9 cellular contexts compared by ENCODE assay signal in genomic region chr18:3061581-3062416, GRCh38. TPM values are rescaled to one million over a fixed set of nuclear protein-coding genes. Genes with fewer than 3 reads are reported as not detected.
DNase-seq lines count a peak whose midpoint lies in the region; ATAC-seq and TF ChIP-seq lines count a peak whose summit lies in the region.
"Had no signal": no experiment of that assay in that cellular context is flagged by ENCODE, and none has a peak within 500 bp of the region (broad histone marks: within the 10 kb centered on the region; RNA-seq: fewer than 3 reads in every experiment).

No MANE protein-coding gene starts in this region.

- H3K4me1 ChIP-seq in GM23248 (ENCODE audit: insufficient read depth) = no peaks in the 10 kb centered on the region
- H3K4me1 ChIP-seq in gastrocnemius medialis = peaks cover 3 to 5% of the 10 kb centered on the region in 2 donors

- H2AFZ ChIP-seq in GM23248 = 0 out of 2 replicates have a peak overlapping the region, but pooled peaks have one; percentile 10

- DNase-seq in GM23248 (no peak), left lobe of liver (ENCODE audit: low spot score) (peak; percentile 21), gastrocnemius medialis (no peak), dedifferentiated amniotic fluid mesenchymal stem cell (ENCODE audit: extremely low spot score) (no peak)
- peak; percentile 52 to 66 for DNase-seq in activated CD4-positive, alpha-beta T cell treated with anti-CD3 and anti-CD28 coated beads, Interleukin-2, amount 50 U/mL, for 48 hours
- peak; percentile 66 for DNase-seq in stimulated activated naive CD8-positive, alpha-beta T cell treated with anti-CD3 and anti-CD28 coated beads, Interleukin-15, Interleukin-2, amounts not matched to agents 100 U/mL and 50 U/mL, for 24 hours
- DNase-seq: NCI-H1694 treated with DMSO at 0.1 percent for 48 hours had no signal

- no peak for TF ChIP-seq POLR2A in gastrocnemius medialis (IDR thresholded peaks at IDR 0.05)

- H3F3A ChIP-seq in GM23248 (ENCODE audit: insufficient read depth) = no peaks in the 10 kb centered on the region

- no peak for TF ChIP-seq CTCF in gastrocnemius medialis (IDR thresholded peaks at IDR 0.05 in 4 of 5, conservative IDR thresholded peaks at IDR 0.05 in 1 of 5)

- ATAC-seq in left lobe of liver (no peak), gastrocnemius medialis (no peak), HG02870 (IDR thresholded peaks at IDR 0.05; ENCODE audit: unreplicated experiment) (no peak), HG03521 (IDR thresholded peaks at IDR 0.05; ENCODE audit: unreplicated experiment) (no peak)
- ATAC-seq in stimulated activated naive CD8-positive, alpha-beta T cell treated with anti-CD3 and anti-CD28 coated beads, Interleukin-15, Interleukin-2, amounts not matched to agents 100 U/mL and 50 U/mL, for 24 hours = peak; percentile 88

- H3K4me3 ChIP-seq in GM23248 (no peak overlapping the region), gastrocnemius medialis (no peak overlapping the region)

- 81 to 88% methylated on average over 11 of the region's 11 CpGs for WGBS in GM23248 (ENCODE audit: low coverage in 1 of 2, low lambda C conversion rate in 2 of 2, missing lambda C conversion rate in 2 of 2), 2 experiments

- H3K27me3 ChIP-seq in GM23248 (replicated peaks; ENCODE audit: insufficient read depth) (0 out of 2 replicates have a peak, but pooled peaks cover under 1% of the 10 kb centered on the region), gastrocnemius medialis (no peaks in the 10 kb centered on the region)

- H3K79me2 ChIP-seq in GM23248 (ENCODE audit: insufficient read depth) = no peaks in the 10 kb centered on the region

- in situ Hi-C loops in GM23248 (cut with MboI) = no loop called here
- in situ Hi-C loops in gastrocnemius medialis (cut with MboI; ENCODE audit: low sequenced_read_pairs in 4 of 4) = loop anchor here in 1 of 4 donors (5.0 kb wide), 1 partner anchor 124 kb away; no protein-coding TSS in a partner anchor

- H3K9me3 ChIP-seq in GM23248 (ENCODE audit: low read depth) = no peaks in the 10 kb centered on the region
- no peaks in the 10 kb centered on the region for H3K9me3 ChIP-seq in gastrocnemius medialis

- intact Hi-C loops in gastrocnemius medialis (cut with DNase I; ENCODE audit: low total_unique reads) = loop anchor here (2.0 kb wide), 1 partner anchor 49 kb away; the partner anchor contains the start of gene LPIN2

- no peaks in the 10 kb centered on the region for H3K36me3 ChIP-seq in GM23248 (ENCODE audit: low read depth)
- H3K36me3 ChIP-seq in gastrocnemius medialis = peaks cover 0 to 6% of the 10 kb centered on the region in 2 donors

- H3K9me2 ChIP-seq in GM23248 (ENCODE audit: insufficient read depth) = no peaks in the 10 kb centered on the region

- H3K9ac ChIP-seq in GM23248 = no peak overlapping the region

- no peak overlapping the region for H3K27ac ChIP-seq in GM23248
- peak overlapping the region in 2 of 4 donors; percentile 59 to 71 for H3K27ac ChIP-seq in gastrocnemius medialis

- H3K4me2 ChIP-seq in GM23248 (ENCODE audit: unreplicated experiment) = no peak overlapping the region

- no peaks in the 10 kb centered on the region for H4K20me1 ChIP-seq in GM23248 (ENCODE audit: insufficient read depth)

RNA-seq across cellular contexts. Expression of gene LPIN2, which starts 48.9 kb away (rescaled TPM):
- total RNA-seq in GM23248 (2014; rRNA removed; shearing (Covaris generic)) = 29.2 and 33.9 TPM in 2 replicates
- polyA plus RNA-seq in GM23248 (2016; fragmentation: Nextera tagmentation; extraction: Ambion mirVana) = 19.5 and 19.8 TPM in 2 replicates
- total RNA-seq in left lobe of liver (58.9 TPM), gastrocnemius medialis (1 to 10 TPM; 4.9 to 9.1 (median 8.2) TPM)

Comparison
In these comparisons a context has a peak if more than half of its experiments do, and no peak if none do; other contexts are left out.
1. DNase-seq: peak in activated CD4-positive, alpha-beta T cell treated with anti-CD3 and anti-CD28 coated beads, Interleukin-2, amount 50 U/mL, for 48 hours (2 of 2), left lobe of liver (single experiment) and stimulated activated naive CD8-positive, alpha-beta T cell treated with anti-CD3 and anti-CD28 coated beads, Interleukin-15, Interleukin-2, amounts not matched to agents 100 U/mL and 50 U/mL, for 24 hours (single experiment); none in GM23248 (single experiment), gastrocnemius medialis (0 of 2) and dedifferentiated amniotic fluid mesenchymal stem cell (single experiment).